Comparison of ENCODE assay signal across 20 cellular contexts in genomic region chr3:64760258-64760657, GRCh38.
DNase-seq lines count a peak whose midpoint lies in the region; ATAC-seq and TF ChIP-seq lines count a peak whose summit lies in the region.
"Had no signal": no experiment of that assay in that cellular context is flagged by ENCODE, and none has a peak within 500 bp of the region (broad histone marks: within the 10 kb centered on the region; RNA-seq: fewer than 3 reads in every experiment).

No MANE protein-coding gene starts in this region.

- H3K4me1 ChIP-seq in esophagus muscularis mucosa, result peaks cover 22 to 69% (median 59%) of the 10 kb centered on the region in 4 donors
- peaks cover 0 to 46% (median 32%) of the 10 kb centered on the region in 4 donors for H3K4me1 ChIP-seq in sigmoid colon
- peaks cover 18 to 33% (median 29%) of the 10 kb centered on the region in 4 donors for H3K4me1 ChIP-seq in upper lobe of left lung
- H3K4me1 ChIP-seq: Peyer's patch, SJSA1 had no signal

- no peak overlapping the region for H3K4me3 ChIP-seq in esophagus muscularis mucosa
- no peak overlapping the region for H3K4me3 ChIP-seq in sigmoid colon
- no peak overlapping the region for H3K4me3 ChIP-seq in upper lobe of left lung
- H3K4me3 ChIP-seq: Peyer's patch, SJSA1 had no signal

- TF ChIP-seq EP300 in esophagus muscularis mucosa (IDR thresholded peaks at IDR 0.05) (no peak), sigmoid colon (IDR thresholded peaks at IDR 0.05) (no peak), upper lobe of left lung (IDR thresholded peaks at IDR 0.05) (no peak)

- H3K27ac ChIP-seq in esophagus muscularis mucosa (replicated peaks in 1 of 4), result peak overlapping the region; percentile 75 to 88 (median 78)
- H3K27ac ChIP-seq in sigmoid colon, result peak overlapping the region; percentile 45 to 80 (median 70)
- peak overlapping the region in 3 of 4 donors; percentile 12 to 17 (median 14) for H3K27ac ChIP-seq in upper lobe of left lung
- H3K27ac ChIP-seq: SJSA1 had no signal

- WGBS in esophagus muscularis mucosa, result 76% methylated on average over 5 of the region's 5 CpGs
- 73 to 82% methylated on average over 5 of the region's 5 CpGs for WGBS in sigmoid colon, 2 donors
- 79 to 89% methylated on average over 5 of the region's 5 CpGs for WGBS in upper lobe of left lung, 2 donors

- DNase-seq in esophagus muscularis mucosa (ENCODE audit: extremely low spot score), result no peak
- DNase-seq in left cardiac atrium, result no peak
- no peak for DNase-seq in sigmoid colon
- DNase-seq in upper lobe of left lung, result no peak
- DNase-seq in stimulated activated CD4-positive, alpha-beta T cell treated with anti-CD3 and anti-CD28 coated beads, Interleukin-1b, Interleukin-23, amount 100 ng/mL, for 48 hours, result no peak
- no peak for DNase-seq in activated CD8-positive, alpha-beta memory T cell treated with anti-CD3 and anti-CD28 coated beads, Interleukin-2, amount 50 U/mL, for 48 hours
- DNase-seq in left colon, result no peak
- DNase-seq: BE2C, DMS53, GDM1, KG1, NCI-H1092 treated with DMSO at 0.1 percent for 48 hours, NCI-H146, NCI-H2029 treated with DMSO at 0.1 percent for 48 hours, NCI-H345, NCI-H524, NCI-H774, Peyer's patch had no signal

- no peak for TF ChIP-seq POLR2A in esophagus muscularis mucosa (IDR thresholded peaks at IDR 0.05; ENCODE audit: low read depth)
- no peak for TF ChIP-seq POLR2A in sigmoid colon (IDR thresholded peaks at IDR 0.05)
- TF ChIP-seq POLR2A in upper lobe of left lung (IDR thresholded peaks at IDR 0.05), result no peak

- TF ChIP-seq CTCF in esophagus muscularis mucosa (IDR thresholded peaks at IDR 0.05) (no peak), sigmoid colon (IDR thresholded peaks at IDR 0.05) (no peak), upper lobe of left lung (IDR thresholded peaks at IDR 0.05) (no peak)

- H3K27me3 ChIP-seq in esophagus muscularis mucosa, result no peaks in the 10 kb centered on the region
- H3K27me3 ChIP-seq in sigmoid colon, result no peaks in the 10 kb centered on the region
- no peaks in the 10 kb centered on the region for H3K27me3 ChIP-seq in upper lobe of left lung
- H3K27me3 ChIP-seq: BE2C, Peyer's patch, SJSA1 had no signal

- H3K36me3 ChIP-seq in esophagus muscularis mucosa (no peaks in the 10 kb centered on the region), sigmoid colon (no peaks in the 10 kb centered on the region), upper lobe of left lung (no peaks in the 10 kb centered on the region)
- H3K36me3 ChIP-seq: BE2C, Peyer's patch, SJSA1 had no signal

- H3K9me3 ChIP-seq in esophagus muscularis mucosa (no peaks in the 10 kb centered on the region), sigmoid colon (no peaks in the 10 kb centered on the region), upper lobe of left lung (no peaks in the 10 kb centered on the region)
- H3K9me3 ChIP-seq: BE2C, Peyer's patch, SJSA1 had no signal

- intact Hi-C loops in esophagus muscularis mucosa (cut with DNase I), result no loop called here
- intact Hi-C loops in left cardiac atrium (cut with DNase I), result no loop called here
- intact Hi-C loops in sigmoid colon (cut with DNase I), result no loop called here
- intact Hi-C loops in left colon (cut with DNase I, micrococcal nuclease), result no loop called here

- ATAC-seq in left cardiac atrium (peak; percentile 42 to 80), upper lobe of left lung (ENCODE audit: low FRiP score in 2 of 2) (no peak), left colon (no peak)
- ATAC-seq: HCT116 had no signal

Comparison
In these comparisons a context has a peak if more than half of its experiments do, and no peak if none do; other contexts are left out.
1. H3K27ac ChIP-seq: peak in every context shown above with its lines; median percentile 78 in esophagus muscularis mucosa; 70 in sigmoid colon; 14 in upper lobe of left lung.
2. ATAC-seq: peak in left cardiac atrium (2 of 2); none in upper lobe of left lung (0 of 2) and left colon (single experiment).